ENCODE assay signal across 11 cellular contexts in genomic region chr20:46084805-46085792, GRCh38. TPM values are rescaled to one million over a fixed set of nuclear protein-coding genes. Genes with fewer than 3 reads are reported as not detected.
DNase-seq lines count a peak whose midpoint lies in the region; ATAC-seq, FAIRE-seq and TF ChIP-seq lines count a peak whose summit lies in the region.
"Had no signal": no experiment of that assay in that cellular context is flagged by ENCODE, and none has a peak within 500 bp of the region (broad histone marks: within the 10 kb centered on the region; RNA-seq: fewer than 3 reads in every experiment).

No MANE protein-coding gene starts in this region.

- H3K36me3 ChIP-seq in bronchial epithelial cell (ENCODE audit: control insufficient read depth, insufficient read depth, low read length) = no peaks in the 10 kb centered on the region
- no peaks in the 10 kb centered on the region for H3K36me3 ChIP-seq in osteoblast (ENCODE audit: insufficient read depth, low read length)

- H3K79me2 ChIP-seq in osteoblast (ENCODE audit: insufficient read depth, low read length) = peaks cover 93% of the 10 kb centered on the region

- no peak for ATAC-seq in GM19324 (IDR thresholded peaks at IDR 0.05; ENCODE audit: low FRiP score, unreplicated experiment)
- ATAC-seq in GM21526 (IDR thresholded peaks at IDR 0.05; ENCODE audit: low FRiP score, unreplicated experiment) = no peak

- no peak overlapping the region for H3K4me3 ChIP-seq in bronchial epithelial cell (ENCODE audit: low read depth, low read length)
- no peak overlapping the region for H3K4me3 ChIP-seq in osteoblast (ENCODE audit: insufficient read depth, low read length)
- H3K4me3 ChIP-seq: SJSA1 had no signal

- H4K20me1 ChIP-seq in osteoblast (ENCODE audit: insufficient read depth, low read length) = peaks cover 80% of the 10 kb centered on the region

- H3K27me3 ChIP-seq in bronchial epithelial cell (ENCODE audit: control insufficient read depth, insufficient read depth, low read length) (no peaks in the 10 kb centered on the region), osteoblast (ENCODE audit: insufficient read depth, low read length) (no peaks in the 10 kb centered on the region)
- H3K27me3 ChIP-seq: SJSA1 had no signal

- FAIRE-seq in bronchial epithelial cell (lab: Jason Lieb, UNC) = no peak

- H3K27ac ChIP-seq in osteoblast (ENCODE audit: low read depth, low read length) = no peak overlapping the region
- H3K27ac ChIP-seq: SJSA1 had no signal

- no peak for TF ChIP-seq CTCF in bronchial epithelial cell (IDR thresholded peaks at IDR 0.05; ENCODE audit: insufficient read depth, low read length, severe bottlenecking)
- TF ChIP-seq CTCF in osteoblast (IDR thresholded peaks at IDR 0.05; ENCODE audit: extremely low read depth, low read depth, low read length) = no peak

- H3K9me3 ChIP-seq in osteoblast (ENCODE audit: low read depth, low read length) = no peaks in the 10 kb centered on the region
- H3K9me3 ChIP-seq: SJSA1 had no signal

- peak overlapping the region; percentile 39 for H3K4me2 ChIP-seq in osteoblast (ENCODE audit: insufficient read depth, low read length)

- H3K4me1 ChIP-seq in osteoblast (ENCODE audit: insufficient read depth, low read length) = peaks cover 32% of the 10 kb centered on the region

- no peak overlapping the region for H2AFZ ChIP-seq in osteoblast (ENCODE audit: low read length)

- DNase-seq in EH (ENCODE audit: low read depth) (peak; percentile 50), NCI-H146 (lab: John Stamatoyannopoulos, UW) (peak; percentile 86), bronchial epithelial cell (ENCODE audit: low read depth) (peak; percentile 47), osteoblast (ENCODE audit: insufficient read length, low spot score, missing footprints) (no peak), retina (no peak)
- no peak for DNase-seq in central memory CD4-positive, alpha-beta T cell
- DNase-seq: erythroblast had no signal

RNA-seq across cellular contexts. Expression of gene NCOA5, which starts 4.7 kb away (rescaled TPM):
- total RNA-seq in bronchial epithelial cell (7.9 and 9.5 TPM in 2 replicates), osteoblast (12.4 and 14.5 TPM in 2 replicates)

RNA-seq across cellular contexts. Expression of gene CD40, which starts 33.0 kb away (rescaled TPM):
- total RNA-seq in bronchial epithelial cell = 4.7 and 6.5 TPM in 2 replicates
- 2.5 and 3.5 TPM in 2 replicates for total RNA-seq in osteoblast

RNA-seq across cellular contexts. Expression of gene SLC12A5, which starts 56.1 kb away (rescaled TPM):
- total RNA-seq in bronchial epithelial cell (not detected in 2 replicates), osteoblast (under 0.01 TPM in 2 replicates)
- total RNA-seq: myocyte, SJSA1 had no signal

Comparison
In these comparisons a context has a peak if more than half of its experiments do, and no peak if none do; other contexts are left out.
1. DNase-seq: peak in EH (single experiment), NCI-H146 (single experiment) and bronchial epithelial cell (single experiment); none in osteoblast (single experiment), central memory CD4-positive, alpha-beta T cell (single experiment) and retina (single experiment).